ENCODE assay signal across 18 cellular contexts in the genomic region with DNA sequence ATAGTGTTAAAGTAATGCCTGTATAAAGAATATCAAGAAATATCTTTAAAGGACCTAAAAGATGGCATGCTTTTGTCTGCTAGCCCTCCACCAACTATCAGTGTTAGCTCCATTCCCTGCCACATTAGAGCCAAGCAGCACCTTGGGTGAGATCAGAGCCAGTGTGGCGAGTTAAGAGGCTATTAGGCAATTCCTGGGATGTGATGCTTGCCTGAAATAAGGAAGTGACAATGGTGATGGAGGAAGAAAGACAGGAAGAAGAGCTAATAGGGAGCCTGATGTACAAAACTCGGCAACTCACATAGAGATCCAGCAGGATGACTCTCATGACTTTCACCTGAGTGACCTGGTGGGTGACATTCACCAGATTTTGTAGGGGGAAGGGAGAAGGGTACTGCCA.
DNase-seq lines count a peak whose midpoint lies in the region; ATAC-seq and TF ChIP-seq lines count a peak whose summit lies in the region.
"Had no signal": no experiment of that assay in that cellular context is flagged by ENCODE, and none has a peak within 500 bp of the region (broad histone marks: within the 10 kb centered on the region; RNA-seq: fewer than 3 reads in every experiment).

No MANE protein-coding gene starts in this region.

- no peaks in the 10 kb centered on the region for H3K36me3 ChIP-seq in OCI-LY1 (ENCODE audit: insufficient read depth, low read length)
- H3K36me3 ChIP-seq: BLaER1 treated with 17β-estradiol and CSF1 and Interleukin-3, amounts not matched to agents 10 nM and 100 nM; Peyer's patch had no signal

- H3K4me3 ChIP-seq in OCI-LY1 (ENCODE audit: low read depth, low read length, poor library complexity, severe bottlenecking) = no peak overlapping the region
- H3K4me3 ChIP-seq in epithelial cell of esophagus (ENCODE audit: low read length) = no peak overlapping the region
- H3K4me3 ChIP-seq: BLaER1 treated with 17β-estradiol and CSF1 and Interleukin-3, amounts not matched to agents 10 nM and 100 nM; GM12878; Peyer's patch had no signal

- peak overlapping the region; percentile 30 for H3K27ac Mint-ChIP-seq in activated naive CD8-positive, alpha-beta T cell treated with anti-CD3 and anti-CD28 coated beads, Interleukin-2, amount 50 U/mL, for 24 hours
- no peak overlapping the region for H3K27ac Mint-ChIP-seq in activated naive CD8-positive, alpha-beta T cell treated with anti-CD3 and anti-CD28 coated beads for 36 hours

- H2AFZ ChIP-seq in OCI-LY1 (ENCODE audit: low read length) = no peak overlapping the region

- no peak for TF ChIP-seq CTCF in OCI-LY1 (IDR thresholded peaks at IDR 0.05; ENCODE audit: low read length)
- no peak for TF ChIP-seq CTCF in epithelial cell of esophagus (IDR thresholded peaks at IDR 0.05; ENCODE audit: insufficient read depth, low read depth, low read length, missing control alignments)
- TF ChIP-seq CTCF in GM10248 (IDR thresholded peaks at IDR 0.05; ENCODE audit: control extremely low read depth, extremely low read depth, low read depth, missing control alignments) = no peak

- H3K27me3 Mint-ChIP-seq in activated naive CD8-positive, alpha-beta T cell treated with anti-CD3 and anti-CD28 coated beads, Interleukin-2, amount 50 U/mL, for 24 hours = no peaks in the 10 kb centered on the region
- no peaks in the 10 kb centered on the region for H3K27me3 Mint-ChIP-seq in activated naive CD8-positive, alpha-beta T cell treated with anti-CD3 and anti-CD28 coated beads for 36 hours

- no peaks in the 10 kb centered on the region for H3K79me2 ChIP-seq in OCI-LY1 (ENCODE audit: insufficient read depth, low read length)

- no peak overlapping the region for H3K27ac ChIP-seq in OCI-LY1 (ENCODE audit: low read depth, low read length, poor library complexity, severe bottlenecking)
- H3K27ac ChIP-seq: Peyer's patch had no signal

- peaks cover 77% of the 10 kb centered on the region for H3K4me1 Mint-ChIP-seq in activated naive CD8-positive, alpha-beta T cell treated with anti-CD3 and anti-CD28 coated beads, Interleukin-2, amount 50 U/mL, for 24 hours
- H3K4me1 Mint-ChIP-seq in activated naive CD8-positive, alpha-beta T cell treated with anti-CD3 and anti-CD28 coated beads for 36 hours = peaks cover 34% of the 10 kb centered on the region

- H3K36me3 Mint-ChIP-seq in activated naive CD8-positive, alpha-beta T cell treated with anti-CD3 and anti-CD28 coated beads, Interleukin-2, amount 50 U/mL, for 24 hours (ENCODE audit: low read depth) = no peaks in the 10 kb centered on the region
- no peaks in the 10 kb centered on the region for H3K36me3 Mint-ChIP-seq in activated naive CD8-positive, alpha-beta T cell treated with anti-CD3 and anti-CD28 coated beads for 36 hours

- POLR2A ChIA-PET in GM10248 (lab: Yijun Ruan, JAX) = no interaction called here

- H3K9ac ChIP-seq in OCI-LY1 (ENCODE audit: low read length) = no peak overlapping the region
- H3K9ac ChIP-seq: BLaER1 treated with 17β-estradiol and CSF1 and Interleukin-3, amounts not matched to agents 10 nM and 100 nM; SK-N-SH had no signal

- H3F3A ChIP-seq in OCI-LY1 (ENCODE audit: insufficient read depth, low read length) = no peaks in the 10 kb centered on the region

- H3K9me2 ChIP-seq in OCI-LY1 (ENCODE audit: low read depth, low read length) = no peaks in the 10 kb centered on the region
- H3K9me2 ChIP-seq: SK-N-SH had no signal

- peaks cover 56% of the 10 kb centered on the region for H3K4me1 ChIP-seq in OCI-LY1 (ENCODE audit: insufficient read depth, low read length, severe bottlenecking)
- H3K4me1 ChIP-seq: Peyer's patch had no signal

- ATAC-seq in activated naive CD8-positive, alpha-beta T cell treated with anti-CD3 and anti-CD28 coated beads, Interleukin-2, amount 50 U/mL, for 24 hours = no peak
- ATAC-seq in GM21381 (IDR thresholded peaks at IDR 0.05; ENCODE audit: unreplicated experiment) = no peak
- ATAC-seq: GM12878, Right ventricle myocardium inferior had no signal

- H3K27me3 ChIP-seq in OCI-LY1 (ENCODE audit: insufficient read depth, low read length) = no peaks in the 10 kb centered on the region
- H3K27me3 ChIP-seq: BLaER1 treated with 17β-estradiol and CSF1 and Interleukin-3, amounts not matched to agents 10 nM and 100 nM; Peyer's patch had no signal

- peak overlapping the region; percentile 23; the same call in 1 of the 2 replicates for H3K4me2 ChIP-seq in OCI-LY1 (ENCODE audit: low read length)
- H3K4me2 ChIP-seq: SK-N-SH had no signal

- CTCF ChIA-PET in GM10248 (lab: Yijun Ruan, JAX) = interaction anchor here (1.1 to 1.5 kb wide), 2 partner anchors 11 to 19 kb away, joined by 3 to 4 read pairs; no protein-coding TSS in a partner anchor

- H3K9me3 ChIP-seq in OCI-LY1 (ENCODE audit: low read length) = no peaks in the 10 kb centered on the region
- H3K9me3 ChIP-seq: BLaER1 treated with 17β-estradiol and CSF1 and Interleukin-3, amounts not matched to agents 10 nM and 100 nM; Peyer's patch; SK-N-SH had no signal

- no peaks in the 10 kb centered on the region for H4K20me1 ChIP-seq in OCI-LY1 (ENCODE audit: insufficient read depth, low read length)

- DNase-seq in activated naive CD8-positive, alpha-beta T cell treated with anti-CD3 and anti-CD28 coated beads, Interleukin-2, amount 50 U/mL, for 24 hours = no peak
- no peak for DNase-seq in activated naive CD8-positive, alpha-beta T cell treated with anti-CD3 and anti-CD28 coated beads for 36 hours
- DNase-seq in epithelial cell of esophagus (ENCODE audit: low read depth) = peak; percentile 21
- no peak for DNase-seq in SW 1271 (lab: John Stamatoyannopoulos, UW)
- DNase-seq in stimulated activated CD4-positive, alpha-beta T cell treated with anti-CD3 and anti-CD28 coated beads, Interleukin-2, amount 100 ng/mL, for 24 hours = no peak
- no peak for DNase-seq in GM10248 (ENCODE audit: extremely low spot score)
- DNase-seq: DND-41, NCI-H1105, NCI-H1694, NCI-H510A treated with DMSO at 0.1 percent for 48 hours, NCI-H82, Peyer's patch, SK-N-SH had no signal

- H3K9me3 Mint-ChIP-seq in activated naive CD8-positive, alpha-beta T cell treated with anti-CD3 and anti-CD28 coated beads, Interleukin-2, amount 50 U/mL, for 24 hours = no peaks in the 10 kb centered on the region
- no peaks in the 10 kb centered on the region for H3K9me3 Mint-ChIP-seq in activated naive CD8-positive, alpha-beta T cell treated with anti-CD3 and anti-CD28 coated beads for 36 hours

- no peak overlapping the region for H3K4me3 Mint-ChIP-seq in activated naive CD8-positive, alpha-beta T cell treated with anti-CD3 and anti-CD28 coated beads, Interleukin-2, amount 50 U/mL, for 24 hours
- no peak overlapping the region for H3K4me3 Mint-ChIP-seq in activated naive CD8-positive, alpha-beta T cell treated with anti-CD3 and anti-CD28 coated beads for 36 hours
